In the genomic region with DNA sequence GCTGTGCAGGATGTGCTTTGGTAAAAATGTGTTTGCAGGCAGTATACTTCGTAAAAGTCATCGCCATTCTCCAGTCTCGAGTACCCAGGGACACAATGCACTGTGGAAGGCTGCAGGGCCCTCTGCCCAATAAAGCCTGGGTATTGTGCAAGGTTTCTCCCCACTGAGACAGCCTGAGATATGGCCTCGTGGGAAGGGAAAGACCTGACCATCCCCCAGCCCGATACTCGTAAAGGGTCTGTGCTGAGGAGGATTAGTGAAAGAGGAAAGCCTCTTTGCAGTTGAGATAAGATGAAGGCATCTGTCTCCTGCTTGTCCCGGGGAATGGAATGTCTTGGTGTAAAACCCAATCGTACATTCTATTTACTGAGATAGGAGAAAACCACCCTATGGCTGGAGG, we compare ENCODE assay signal across 8 cellular contexts. TPM values are rescaled to one million over a fixed set of nuclear protein-coding genes. Genes with fewer than 3 reads are reported as not detected.
DNase-seq lines count a peak whose midpoint lies in the region; ATAC-seq and TF ChIP-seq lines count a peak whose summit lies in the region.
"Not testable (repeated sequence)": the region's sequence is repeated elsewhere in the genome, so short reads cannot be mapped to it uniquely, and the experiment has no call there.

No MANE protein-coding gene starts in this region.

- not testable (repeated sequence) for H3K9me3 ChIP-seq in CD8-positive, alpha-beta T cell (ENCODE audit: low read length); HUES48 (ENCODE audit: control insufficient read depth, insufficient read depth, low read length); cardiac muscle cell (ENCODE audit: low read depth); smooth muscle cell (replicated peaks; ENCODE audit: low read depth)

- H3K9me3 Mint-ChIP-seq in CD8-positive, alpha-beta T cell; activated T-cell treated with anti-CD3 and anti-CD28 coated beads, Interleukin-2, amount 50 U/mL, for 24 hours; central memory CD8-positive, alpha-beta T cell: not testable (repeated sequence)

- not testable (repeated sequence) for ATAC-seq in CD8-positive, alpha-beta T cell; central memory CD8-positive, alpha-beta T cell (replicated peaks; ENCODE audit: extremely low read depth, poor library complexity, severe bottlenecking)

- H4K8ac ChIP-seq in mesendoderm (ENCODE audit: low read depth, low read length) = not testable (repeated sequence)

- not testable (repeated sequence) for H3K27me3 ChIP-seq in CD8-positive, alpha-beta T cell (ENCODE audit: insufficient read depth, low read length); HUES48 (ENCODE audit: control insufficient read depth, insufficient read depth, low read length); cardiac muscle cell; mesendoderm (ENCODE audit: insufficient read depth, low read length, poor library complexity); smooth muscle cell (ENCODE audit: low read depth)

- peaks cover 49% of the 10 kb centered on the region for H3F3A ChIP-seq in smooth muscle cell (ENCODE audit: low read depth)

- peak overlapping the region; percentile 29 for H3K56ac ChIP-seq in mesendoderm (ENCODE audit: low read length)

- H3K79me1 ChIP-seq in mesendoderm (ENCODE audit: low read length) = not testable (repeated sequence)

- peaks cover 21% of the 10 kb centered on the region for H3K4me1 Mint-ChIP-seq in CD8-positive, alpha-beta T cell (ENCODE audit: low read depth)
- H3K4me1 Mint-ChIP-seq in activated T-cell treated with anti-CD3 and anti-CD28 coated beads, Interleukin-2, amount 50 U/mL, for 24 hours (ENCODE audit: low read depth) = peaks cover 30% of the 10 kb centered on the region
- H3K4me1 Mint-ChIP-seq in central memory CD8-positive, alpha-beta T cell = not testable (repeated sequence)

- POLR2A ChIA-PET in CD8-positive, alpha-beta T cell (lab: Charles Lee) = not testable (repeated sequence)

- H3K36me3 Mint-ChIP-seq in CD8-positive, alpha-beta T cell = peaks cover 94% of the 10 kb centered on the region
- peaks cover 98% of the 10 kb centered on the region for H3K36me3 Mint-ChIP-seq in activated T-cell treated with anti-CD3 and anti-CD28 coated beads, Interleukin-2, amount 50 U/mL, for 24 hours (ENCODE audit: low read depth)
- H3K36me3 Mint-ChIP-seq in central memory CD8-positive, alpha-beta T cell (ENCODE audit: insufficient read depth) = peaks cover 95% of the 10 kb centered on the region

- H2BK15ac ChIP-seq in mesendoderm (replicated peaks; ENCODE audit: low read depth) = not testable (repeated sequence)

- not testable (repeated sequence) for H3K27me3 Mint-ChIP-seq in CD8-positive, alpha-beta T cell (ENCODE audit: low read depth); activated T-cell treated with anti-CD3 and anti-CD28 coated beads, Interleukin-2, amount 50 U/mL, for 24 hours; central memory CD8-positive, alpha-beta T cell

- H3K27ac ChIP-seq in CD8-positive, alpha-beta T cell (ENCODE audit: low read depth, low read length) = not testable (repeated sequence)
- peak overlapping the region; percentile 61 for H3K27ac ChIP-seq in HUES48 (ENCODE audit: low read depth, low read length)
- peak overlapping the region; percentile 92 for H3K27ac ChIP-seq in cardiac muscle cell
- peak overlapping the region; percentile 74 for H3K27ac ChIP-seq in mesendoderm (ENCODE audit: low read depth, low read length)
- peak overlapping the region; percentile 83 for H3K27ac ChIP-seq in smooth muscle cell (ENCODE audit: low read depth)

- peak overlapping the region; percentile 28 for H3K27ac Mint-ChIP-seq in CD8-positive, alpha-beta T cell
- H3K27ac Mint-ChIP-seq in activated T-cell treated with anti-CD3 and anti-CD28 coated beads, Interleukin-2, amount 50 U/mL, for 24 hours = peak overlapping the region; percentile 41
- peak overlapping the region; percentile 1 for H3K27ac Mint-ChIP-seq in central memory CD8-positive, alpha-beta T cell (ENCODE audit: low read depth)

- not testable (repeated sequence) for H3K4me2 ChIP-seq in mesendoderm (ENCODE audit: low read length)
- peak overlapping the region; percentile 55 for H3K4me2 ChIP-seq in smooth muscle cell

- peaks cover 75% of the 10 kb centered on the region for H3K36me3 ChIP-seq in CD8-positive, alpha-beta T cell (ENCODE audit: insufficient read depth, low read length)
- H3K36me3 ChIP-seq in HUES48 (ENCODE audit: control insufficient read depth, insufficient read depth, low read length) = peaks cover 100% of the 10 kb centered on the region
- peaks cover 78% of the 10 kb centered on the region for H3K36me3 ChIP-seq in cardiac muscle cell
- peaks cover 18% of the 10 kb centered on the region for H3K36me3 ChIP-seq in mesendoderm (ENCODE audit: control insufficient read depth, insufficient read depth, low read length)
- H3K36me3 ChIP-seq in smooth muscle cell (ENCODE audit: low read depth) = peaks cover 65% of the 10 kb centered on the region

- not testable (repeated sequence) for H3K18ac ChIP-seq in mesendoderm (ENCODE audit: low read length)

- not testable (repeated sequence) for H3K4me3 Mint-ChIP-seq in CD8-positive, alpha-beta T cell; activated T-cell treated with anti-CD3 and anti-CD28 coated beads, Interleukin-2, amount 50 U/mL, for 24 hours; central memory CD8-positive, alpha-beta T cell

- H2BK120ac ChIP-seq in mesendoderm (ENCODE audit: low read depth, low read length) = not testable (repeated sequence)

- not testable (repeated sequence) for H3K79me2 ChIP-seq in mesendoderm (ENCODE audit: control insufficient read depth, insufficient read depth, low read length)
- peaks cover 56% of the 10 kb centered on the region for H3K79me2 ChIP-seq in smooth muscle cell (ENCODE audit: low read depth)

- no CpG with 5 or more reads among the region's 8 CpGs for WGBS in mesendoderm (ENCODE audit: extremely low coverage, insufficient coverage, low lambda C conversion rate)
- WGBS in smooth muscle cell (ENCODE audit: low lambda C conversion rate) = 19% methylated on average over 8 of the region's 8 CpGs

- not testable (repeated sequence) for H3K4me3 ChIP-seq in CD8-positive, alpha-beta T cell (ENCODE audit: low read depth, low read length); HUES48 (ENCODE audit: low read depth, low read length); cardiac muscle cell; mesendoderm (ENCODE audit: low read length); smooth muscle cell

- not testable (repeated sequence) for H3K4me1 ChIP-seq in CD8-positive, alpha-beta T cell (ENCODE audit: insufficient read depth, low read length); HUES48 (ENCODE audit: control insufficient read depth, insufficient read depth, low read length); mesendoderm (ENCODE audit: control insufficient read depth, low read depth, low read length); smooth muscle cell (ENCODE audit: low read depth)
- peaks cover 59% of the 10 kb centered on the region for H3K4me1 ChIP-seq in cardiac muscle cell (ENCODE audit: low read depth)

- not testable (repeated sequence) for H4K5ac ChIP-seq in mesendoderm (ENCODE audit: low read length)

- H2BK5ac ChIP-seq in mesendoderm (ENCODE audit: low read length) = not testable (repeated sequence)

- CTCF ChIA-PET in CD8-positive, alpha-beta T cell (lab: Charles Lee) = not testable (repeated sequence)

- H3K9ac ChIP-seq in HUES48 (ENCODE audit: low read depth, low read length); mesendoderm (ENCODE audit: low read length); smooth muscle cell (ENCODE audit: low read depth): not testable (repeated sequence)

- intact Hi-C loops in CD8-positive, alpha-beta T cell (cut with DNase I, micrococcal nuclease) = not testable (repeated sequence)

- H2AFZ ChIP-seq in smooth muscle cell (ENCODE audit: low read depth) = not testable (repeated sequence)

- H3K23ac ChIP-seq in mesendoderm (ENCODE audit: low read length) = not testable (repeated sequence)

- H2AK5ac ChIP-seq in mesendoderm (ENCODE audit: low read length) = not testable (repeated sequence)

- H3K4ac ChIP-seq in mesendoderm (ENCODE audit: low read depth, low read length) = not testable (repeated sequence)

- TF ChIP-seq CTCF in CD8-positive, alpha-beta T cell (IDR thresholded peaks at IDR 0.05); cardiac muscle cell (IDR thresholded peaks at IDR 0.05; ENCODE audit: low read depth, low read length); smooth muscle cell (IDR thresholded peaks at IDR 0.05; ENCODE audit: borderline replicate concordance, insufficient read depth, poor library complexity, severe bottlenecking): not testable (repeated sequence)

- H4K20me1 ChIP-seq in smooth muscle cell (ENCODE audit: low read depth) = peaks cover 92% of the 10 kb centered on the region

- DNase-seq in CD8-positive, alpha-beta T cell = peak in 1 of 7 experiments; percentile 25
- DNase-seq in OCI-M1 (lab: John Stamatoyannopoulos, UW) (peak; percentile 47), cardiac muscle cell (ENCODE audit: low read depth in 1 of 2, low spot score in 1 of 2) (peak; percentile 59 to 79), mesendoderm (peak; percentile 89), smooth muscle cell (lab: John Stamatoyannopoulos, UW; ENCODE audit: unreplicated experiment) (peak; percentile 10)
- DNase-seq in activated T-cell treated with anti-CD3 and anti-CD28 coated beads, Interleukin-2, amount 50 U/mL, for 24 hours; central memory CD8-positive, alpha-beta T cell (ENCODE audit: low spot score in 2 of 2): not testable (repeated sequence)

RNA-seq across cellular contexts. Expression of a gene that starts 9.6 kb away (rescaled TPM):
- 100 to 1,000 TPM; 208 to 212 TPM for total RNA-seq in CD8-positive, alpha-beta T cell
- 1,340 and 1,633 TPM in 2 replicates for total RNA-seq in cardiac muscle cell
- 1,388 and 1,610 TPM in 2 replicates for polyA plus RNA-seq in cardiac muscle cell
- 381 TPM for polyA plus RNA-seq in mesendoderm (2013, experiment 1 of 2)
- 380 TPM for polyA plus RNA-seq in mesendoderm (2013, experiment 2 of 2)
- total RNA-seq in smooth muscle cell = 432 and 586 TPM in 2 replicates
- polyA plus RNA-seq in smooth muscle cell = 357 and 406 TPM in 2 replicates

RNA-seq across cellular contexts. Expression of a gene that starts 15.7 kb away (rescaled TPM):
- total RNA-seq in CD8-positive, alpha-beta T cell = 1 to 10 TPM; 6.3 to 8.8 TPM
- 34.8 and 75.5 TPM in 2 replicates for total RNA-seq in cardiac muscle cell
- polyA plus RNA-seq in cardiac muscle cell = 74.2 and 75.8 TPM in 2 replicates
- 148 TPM for polyA plus RNA-seq in mesendoderm (2013, experiment 1 of 2)
- polyA plus RNA-seq in mesendoderm (2013, experiment 2 of 2) = 213 TPM
- 34.7 and 44.2 TPM in 2 replicates for total RNA-seq in smooth muscle cell
- polyA plus RNA-seq in smooth muscle cell = 29.5 and 50.6 TPM in 2 replicates

RNA-seq across cellular contexts. Expression of a gene that starts 16.4 kb away (rescaled TPM):
- total RNA-seq in CD8-positive, alpha-beta T cell = 1 to 10 TPM; 6.4 to 6.6 TPM
- total RNA-seq in cardiac muscle cell (4.6 and 4.9 TPM in 2 replicates), smooth muscle cell (11.3 and 14.0 TPM in 2 replicates)
- polyA plus RNA-seq in cardiac muscle cell (4.7 and 5.1 TPM in 2 replicates), smooth muscle cell (6.5 and 9.1 TPM in 2 replicates)
- 1.7 TPM for polyA plus RNA-seq in mesendoderm (2013, experiment 1 of 2)
- 1.9 TPM for polyA plus RNA-seq in mesendoderm (2013, experiment 2 of 2)
